25 cellular contexts compared by ENCODE assay signal in the genomic region with DNA sequence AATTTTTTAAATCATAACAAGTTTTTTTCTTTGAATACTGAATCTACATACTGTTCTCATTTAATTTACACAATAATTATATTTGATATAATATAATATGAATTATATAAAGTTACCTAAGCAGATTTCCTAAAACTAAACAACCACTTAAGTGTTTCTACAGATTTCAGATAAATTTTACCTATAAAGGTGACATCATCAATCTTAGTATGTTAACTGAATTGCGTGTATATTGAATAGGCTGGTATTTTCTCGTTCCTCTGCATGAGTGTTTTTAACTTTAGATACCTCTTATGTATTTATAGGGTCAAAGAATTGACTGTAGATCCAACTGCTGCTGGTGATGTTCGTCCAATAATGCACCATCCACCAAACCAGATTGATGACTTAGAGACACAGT.
"Had no signal": no experiment of that assay in that cellular context is flagged by ENCODE, and none has a peak within 500 bp of the region (broad histone marks: within the 10 kb centered on the region; RNA-seq: fewer than 3 reads in every experiment).

No MANE protein-coding gene starts in this region.

- H3K27ac ChIP-seq: adrenal gland, foreskin keratinocyte, heart left ventricle, ovary, prostate gland, SK-N-MC, thoracic aorta, WERI-Rb-1 had no signal

- H3K4me3 Mint-ChIP-seq: activated CD8-positive, alpha-beta memory T cell treated with anti-CD3 and anti-CD28 coated beads, Interleukin-2, amount 10 ng/mL, durations not matched to agents 7 days and 5 days; activated CD8-positive, alpha-beta T cell treated with anti-CD3 and anti-CD28 coated beads, Interleukin-2, amount 10 ng/mL, durations not matched to agents 7 days and 5 days; brain; endodermal cell; naive thymus-derived CD4-positive, alpha-beta T cell had no signal

- DNase-seq: activated CD4-positive, alpha-beta T cell treated with anti-CD3 and anti-CD28 coated beads, Interleukin-2, amount 50 U/mL, for 1 hour; activated CD4-positive, CD25-positive, alpha-beta regulatory T cell treated with anti-CD3 and anti-CD28 coated beads, Interleukin-2, amount 50 U/mL, for 72 hours; activated CD8-positive, alpha-beta memory T cell treated with anti-CD3 and anti-CD28 coated beads, Interleukin-2, amount 10 ng/mL, durations not matched to agents 7 days and 5 days; activated CD8-positive, alpha-beta T cell treated with anti-CD3 and anti-CD28 coated beads, Interleukin-2, amount 10 ng/mL, durations not matched to agents 7 days and 5 days; activated gamma-delta T cell treated with Interleukin-2 at 50 U/mL for 16 hours; adrenal gland; aorta; endodermal cell; foreskin keratinocyte; heart left ventricle; midbrain; naive thymus-derived CD4-positive, alpha-beta T cell; ovary; retina; stimulated activated naive CD4-positive, alpha-beta T cell treated with Interleukin-2 at 50 U/mL for 16 hours; T-helper 9 cell; trophoblast cell; WERI-Rb-1 had no signal

- H3K27me3 Mint-ChIP-seq: activated CD8-positive, alpha-beta memory T cell treated with anti-CD3 and anti-CD28 coated beads, Interleukin-2, amount 10 ng/mL, durations not matched to agents 7 days and 5 days; brain; naive thymus-derived CD4-positive, alpha-beta T cell had no signal

- H3K27ac Mint-ChIP-seq: activated CD8-positive, alpha-beta memory T cell treated with anti-CD3 and anti-CD28 coated beads, Interleukin-2, amount 10 ng/mL, durations not matched to agents 7 days and 5 days; activated CD8-positive, alpha-beta T cell treated with anti-CD3 and anti-CD28 coated beads, Interleukin-2, amount 10 ng/mL, durations not matched to agents 7 days and 5 days; activated naive CD4-positive, alpha-beta T cell treated with anti-CD3 and anti-CD28 coated beads, Interleukin-2, amount 50 U/mL, for 72 hours; endodermal cell had no signal

- ATAC-seq: activated CD8-positive, alpha-beta memory T cell treated with anti-CD3 and anti-CD28 coated beads, Interleukin-2, amount 10 ng/mL, durations not matched to agents 7 days and 5 days; activated CD8-positive, alpha-beta T cell treated with anti-CD3 and anti-CD28 coated beads, Interleukin-2, amount 10 ng/mL, durations not matched to agents 7 days and 5 days; activated naive CD4-positive, alpha-beta T cell treated with anti-CD3 and anti-CD28 coated beads, Interleukin-2, amount 50 U/mL, for 72 hours; esophagus mucosa; foreskin keratinocyte; heart left ventricle; naive thymus-derived CD4-positive, alpha-beta T cell had no signal

- H3K4me1 Mint-ChIP-seq: brain, endodermal cell had no signal

- H3K27me3 ChIP-seq: adrenal gland, foreskin keratinocyte, heart left ventricle, ovary had no signal

- H3K9me3 ChIP-seq: adrenal gland, heart left ventricle, ovary, prostate gland, thoracic aorta had no signal

- H3K9me3 Mint-ChIP-seq: activated naive CD4-positive, alpha-beta T cell treated with anti-CD3 and anti-CD28 coated beads, Interleukin-2, amount 50 U/mL, for 72 hours; brain; endodermal cell; naive thymus-derived CD4-positive, alpha-beta T cell had no signal

- H3K36me3 ChIP-seq: ovary, prostate gland had no signal

- H3K4me3 ChIP-seq: adrenal gland, heart left ventricle, ovary, prostate gland, SK-N-MC, thoracic aorta had no signal

- H3K4me1 ChIP-seq: adrenal gland, heart left ventricle, prostate gland had no signal

- FAIRE-seq: urothelium cell line had no signal
